30 cellular contexts compared by ENCODE assay signal in the genomic region with DNA sequence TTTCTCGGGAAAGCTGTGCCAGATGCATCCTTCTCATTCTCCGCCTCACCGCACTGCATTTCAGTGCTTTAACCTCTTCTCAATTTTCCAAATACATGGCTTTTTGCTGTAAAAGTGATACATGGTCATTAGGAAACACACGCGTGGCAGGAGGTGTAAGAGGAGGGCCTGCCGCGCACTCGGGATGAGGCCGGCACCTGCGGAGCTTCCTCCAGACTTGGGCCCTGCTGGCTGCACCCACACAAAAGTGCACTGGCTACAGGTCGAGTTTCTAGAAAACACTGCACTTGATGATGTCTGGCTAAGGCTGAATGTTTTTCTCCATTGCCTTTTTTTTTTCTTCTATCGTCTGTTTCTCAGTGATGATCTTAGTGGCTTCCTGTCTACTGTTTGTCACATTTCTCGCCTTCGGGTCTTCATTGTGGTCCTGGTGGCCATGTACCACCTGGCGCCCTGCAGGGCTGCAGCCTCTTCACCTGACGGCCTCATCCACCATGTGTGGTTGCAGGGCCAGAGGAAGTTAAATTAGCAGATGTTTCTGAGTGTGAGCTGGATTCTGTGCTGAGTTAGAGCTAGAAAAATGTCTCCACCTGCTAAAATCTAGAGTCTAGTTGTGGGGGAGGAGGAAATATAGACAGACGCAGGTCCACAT. TPM values are rescaled to one million over a fixed set of nuclear protein-coding genes. Genes with fewer than 3 reads are reported as not detected.
A peak's percentile ranks its signal among the peaks of the same experiment; 100 is the strongest.
DNase-seq lines count a peak whose midpoint lies in the region; ATAC-seq and TF ChIP-seq lines count a peak whose summit lies in the region.
"Had no signal": no experiment of that assay in that cellular context is flagged by ENCODE, and none has a peak within 500 bp of the region (broad histone marks: within the 10 kb centered on the region; RNA-seq: fewer than 3 reads in every experiment).

No MANE protein-coding gene starts in this region.

- peak overlapping the region; percentile 19; the same call in 1 of the 2 replicates for H3K27ac Mint-ChIP-seq in WTC11

- no peak overlapping the region for H3K4me3 Mint-ChIP-seq in WTC11
- H3K4me3 Mint-ChIP-seq: neural crest cell had no signal

- H3K4me1 ChIP-seq in BLaER1 treated with 17β-estradiol and CSF1 and Interleukin-3, amounts not matched to agents 10 nM and 100 nM, result peaks cover 0 to 37% (median 29%) of the 10 kb centered on the region in 10 experiments; a peak in 15 of 20 replicates
- H3K4me1 ChIP-seq in sigmoid colon (no peaks in the 10 kb centered on the region), tibial artery (no peaks in the 10 kb centered on the region), mammary epithelial cell (ENCODE audit: insufficient read depth, low read length) (no peaks in the 10 kb centered on the region)
- H3K4me1 ChIP-seq: gastrocnemius medialis, SJSA1, tibial nerve had no signal

- peaks cover 0 to 27% (median under 1%) of the 10 kb centered on the region in 11 experiments; a peak in 7 of 22 replicates for H4K20me1 ChIP-seq in BLaER1 treated with 17β-estradiol and CSF1 and Interleukin-3, amounts not matched to agents 10 nM and 100 nM
- no peaks in the 10 kb centered on the region for H4K20me1 ChIP-seq in mammary epithelial cell (ENCODE audit: insufficient read depth, low read length)

- no peaks in the 10 kb centered on the region for H3K9me3 Mint-ChIP-seq in WTC11
- H3K9me3 Mint-ChIP-seq: neural crest cell had no signal

- no peak overlapping the region for H3K27ac ChIP-seq in BLaER1 treated with 17β-estradiol and CSF1 and Interleukin-3, amounts not matched to agents 10 nM and 100 nM
- H3K27ac ChIP-seq in sigmoid colon (no peak overlapping the region), tibial artery (no peak overlapping the region), mammary epithelial cell (ENCODE audit: insufficient read depth, low read depth, low read length) (no peak overlapping the region)
- H3K27ac ChIP-seq: gastrocnemius medialis, ovary, SJSA1, tibial nerve, VCaP had no signal

- no peak overlapping the region for H3K4me3 ChIP-seq in BLaER1 treated with 17β-estradiol and CSF1 and Interleukin-3, amounts not matched to agents 10 nM and 100 nM
- H3K4me3 ChIP-seq in sigmoid colon (no peak overlapping the region), tibial artery (no peak overlapping the region), mammary epithelial cell (replicated peaks in 1 of 3; ENCODE audit: insufficient read depth in 1 of 3, low read depth in 2 of 3, low read length in 3 of 3) (no peak overlapping the region)
- H3K4me3 ChIP-seq: gastrocnemius medialis, ovary, SJSA1, tibial nerve had no signal

- H3K27me3 Mint-ChIP-seq in WTC11 (ENCODE audit: low read depth), result peaks cover 4% of the 10 kb centered on the region

- no peaks in the 10 kb centered on the region for H3K36me3 ChIP-seq in BLaER1 treated with 17β-estradiol and CSF1 and Interleukin-3, amounts not matched to agents 10 nM and 100 nM
- H3K36me3 ChIP-seq in sigmoid colon, result no peaks in the 10 kb centered on the region
- no peaks in the 10 kb centered on the region for H3K36me3 ChIP-seq in tibial artery
- no peaks in the 10 kb centered on the region for H3K36me3 ChIP-seq in mammary epithelial cell (ENCODE audit: insufficient read depth, low read length)
- H3K36me3 ChIP-seq: gastrocnemius medialis, ovary, SJSA1, tibial nerve had no signal

- ATAC-seq in GM21423 (IDR thresholded peaks at IDR 0.05; ENCODE audit: unreplicated experiment) (peak; percentile 58), WTC11 (no peak)
- ATAC-seq: gastrocnemius medialis had no signal

- CTCF ChIA-PET in WTC11 (lab: Charles Lee) (no interaction called here), mammary epithelial cell (lab: Charles Lee; ENCODE audit: low non-redundant PET) (no interaction called here)

- H3K27me3 ChIP-seq in BLaER1 treated with 17β-estradiol and CSF1 and Interleukin-3, amounts not matched to agents 10 nM and 100 nM, result peaks cover 4 to 51% (median 28%) of the 10 kb centered on the region in 11 experiments
- H3K27me3 ChIP-seq in sigmoid colon (peaks cover 0 to 20% (median 3%) of the 10 kb centered on the region in 3 donors), tibial artery (peaks cover 0 to 22% of the 10 kb centered on the region in 2 donors), mammary epithelial cell (ENCODE audit: insufficient read depth, low read length) (no peaks in the 10 kb centered on the region)
- H3K27me3 ChIP-seq: gastrocnemius medialis, ovary, SJSA1 had no signal

- no peaks in the 10 kb centered on the region for H3K79me2 ChIP-seq in mammary epithelial cell (ENCODE audit: insufficient read depth, low read length)

- no peaks in the 10 kb centered on the region for H3K9me3 ChIP-seq in BLaER1 treated with 17β-estradiol and CSF1 and Interleukin-3, amounts not matched to agents 10 nM and 100 nM (replicated peaks in 1 of 11)
- H3K9me3 ChIP-seq in sigmoid colon, result no peaks in the 10 kb centered on the region
- H3K9me3 ChIP-seq in tibial artery, result no peaks in the 10 kb centered on the region
- H3K9me3 ChIP-seq in mammary epithelial cell (replicated peaks; ENCODE audit: insufficient read depth, low read length), result no peaks in the 10 kb centered on the region
- H3K9me3 ChIP-seq: gastrocnemius medialis, ovary, SJSA1, tibial nerve had no signal

- no peak for TF ChIP-seq EP300 in sigmoid colon (IDR thresholded peaks at IDR 0.05)

- dilution Hi-C loops in mammary epithelial cell (cut with HindIII; ENCODE audit: low sequenced_read_pairs), result loop anchor here (5.0 kb wide), 2 partner anchors 52 to 58 kb away; no protein-coding TSS in a partner anchor

- POLR2A ChIA-PET in WTC11 (lab: Charles Lee), result no interaction called here

- no peak overlapping the region; a peak in 1 of 22 replicates for H3K9ac ChIP-seq in BLaER1 treated with 17β-estradiol and CSF1 and Interleukin-3, amounts not matched to agents 10 nM and 100 nM
- no peak overlapping the region for H3K9ac ChIP-seq in mammary epithelial cell (ENCODE audit: insufficient read depth, low read length)

- H2AFZ ChIP-seq in mammary epithelial cell (ENCODE audit: low read depth, low read length), result no peak overlapping the region

- BruUV-seq in mammary epithelial cell (replicated peaks; lab: Mats Ljungman, UMichigan), result no TSS peak

- no peak for DNase-seq in WTC11 (ENCODE audit: low spot score)
- DNase-seq in sigmoid colon, result peak; percentile 15
- DNase-seq in tibial artery, result no peak
- DNase-seq in mammary epithelial cell, result no peak
- no peak for DNase-seq in NCI-H345 (lab: John Stamatoyannopoulos, UW)
- DNase-seq: activated CD4-positive, alpha-beta T cell treated with anti-CD3 and anti-CD28 coated beads for 48 hours; activated naive CD4-positive, alpha-beta T cell treated with anti-CD3 and anti-CD28 coated beads, Interleukin-2, amount 50 U/mL, for 16 hours; activated T-cell treated with anti-CD3 and anti-CD28 coated beads, Interleukin-2, amount 50 U/mL, for 48 hours; COR-L47; DMS79; gastrocnemius medialis; GF-D8; kidney glomerular epithelial cell; MV-4-11; NCI-H1436 treated with DMSO at 0.1 percent for 48 hours; NCI-H2107; NCI-H446; NCI-H748 treated with DMSO at 0.1 percent for 48 hours; ovary; retina; small intestine; stimulated activated CD4-positive, alpha-beta T cell treated with anti-CD3 and anti-CD28 coated beads, Interleukin-1b, Interleukin-23, amount 100 ng/mL, for 48 hours; T-helper 9 cell had no signal

- in situ Hi-C loops in mammary epithelial cell (cut with MboI; ENCODE audit: low sequenced_read_pairs in 2 of 2), result no loop called here

- no peak for TF ChIP-seq CTCF in WTC11 (IDR thresholded peaks at IDR 0.05)
- TF ChIP-seq CTCF in sigmoid colon (IDR thresholded peaks at IDR 0.05), result no peak
- TF ChIP-seq CTCF in tibial artery (IDR thresholded peaks at IDR 0.05), result no peak
- TF ChIP-seq CTCF in mammary epithelial cell (conservative IDR thresholded peaks at IDR 0.05 in 1 of 2, IDR thresholded peaks at IDR 0.05 in 1 of 2; ENCODE audit: extremely low read depth in 1 of 2, insufficient read depth in 1 of 2, low read depth in 1 of 2, low read length in 2 of 2), result no peak

- TF ChIP-seq POLR2A in sigmoid colon (IDR thresholded peaks at IDR 0.05), result no peak

- 67 to 83% methylated on average over 17 of the region's 17 CpGs for WGBS in sigmoid colon, 2 donors
- 88% methylated on average over 15 of the region's 17 CpGs for WGBS in mammary epithelial cell (ENCODE audit: low coverage, missing lambda C conversion rate)

- no peaks in the 10 kb centered on the region for H3K36me3 Mint-ChIP-seq in WTC11

- intact Hi-C loops in sigmoid colon (cut with DNase I), result no loop called here
- intact Hi-C loops in tibial artery (cut with DNase I; ENCODE audit: low total_unique reads), result no loop called here
- intact Hi-C loops in mammary epithelial cell (cut with micrococcal nuclease), result no loop called here

- no peaks in the 10 kb centered on the region for H3K4me1 Mint-ChIP-seq in WTC11
- H3K4me1 Mint-ChIP-seq: neural crest cell had no signal

- peak overlapping the region in 8 of 11 experiments; percentile 29 to 79 (median 60); a peak in 18 of 22 replicates for H3K4me2 ChIP-seq in BLaER1 treated with 17β-estradiol and CSF1 and Interleukin-3, amounts not matched to agents 10 nM and 100 nM
- no peak overlapping the region for H3K4me2 ChIP-seq in mammary epithelial cell (ENCODE audit: insufficient read depth, low read depth, low read length)

TF ChIP-seq in WTC11, 78 proteins besides CTCF, POLR2A, EP300 and RAD21 (continues in another document):
- TF ChIP-seq NFATC4 (CRISPR knock-in tag; IDR thresholded peaks at IDR 0.05) (no peak), E2F4 (CRISPR knock-in tag; IDR thresholded peaks at IDR 0.05; ENCODE audit: borderline replicate concordance, low read depth) (no peak)
- TF ChIP-seq, protein P1, sequence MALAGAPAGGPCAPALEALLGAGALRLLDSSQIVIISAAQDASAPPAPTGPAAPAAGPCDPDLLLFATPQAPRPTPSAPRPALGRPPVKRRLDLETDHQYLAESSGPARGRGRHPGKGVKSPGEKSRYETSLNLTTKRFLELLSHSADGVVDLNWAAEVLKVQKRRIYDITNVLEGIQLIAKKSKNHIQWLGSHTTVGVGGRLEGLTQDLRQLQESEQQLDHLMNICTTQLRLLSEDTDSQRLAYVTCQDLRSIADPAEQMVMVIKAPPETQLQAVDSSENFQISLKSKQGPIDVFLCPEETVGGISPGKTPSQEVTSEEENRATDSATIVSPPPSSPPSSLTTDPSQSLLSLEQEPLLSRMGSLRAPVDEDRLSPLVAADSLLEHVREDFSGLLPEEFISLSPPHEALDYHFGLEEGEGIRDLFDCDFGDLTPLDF (CRISPR knock-in tag; IDR thresholded peaks at IDR 0.05), result no peak

RNA-seq across cellular contexts. Expression of gene KCNG2, which starts 7.6 kb away (rescaled TPM):
- 0.34 to 0.62 TPM (median 0.50 TPM) in 3 replicates for total RNA-seq in WTC11 (2021)
- under 1 TPM in 1 of 4 donors, not detected in 3; 0.41 TPM for total RNA-seq in sigmoid colon
- under 1 TPM in 1 of 3 donors, not detected in 2; 0.15 TPM for polyA plus RNA-seq in sigmoid colon
- under 1 TPM in 1 of 2 donors, not detected in 1; 0.17 TPM for total RNA-seq in mammary epithelial cell
- not detected for polyA plus RNA-seq in mammary epithelial cell
- not detected for polyA minus RNA-seq in mammary epithelial cell
- total RNA-seq: neural crest cell, SJSA1 had no signal
- polyA plus RNA-seq: BJ had no signal
